In the genomic region with DNA sequence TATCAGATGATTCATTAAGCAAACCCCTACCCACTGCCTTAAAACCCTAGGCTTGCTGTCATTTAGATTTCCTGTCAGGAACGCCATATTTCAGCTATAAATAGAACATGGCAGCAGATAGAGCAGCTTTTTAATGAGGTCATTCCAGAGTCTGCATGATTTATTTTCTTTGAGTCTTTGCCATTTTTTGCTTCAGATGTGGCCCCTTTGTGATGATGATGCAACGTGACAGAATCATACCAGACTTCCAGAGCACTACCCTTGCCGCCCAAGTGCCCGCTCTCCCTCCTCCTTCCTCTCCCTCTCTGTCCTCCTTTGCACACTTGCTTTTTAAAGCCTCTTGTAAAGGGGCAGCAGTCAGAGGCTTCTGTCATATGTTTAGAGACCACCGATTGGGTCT, we compare ENCODE assay signal across 11 cellular contexts. TPM values are rescaled to one million over a fixed set of nuclear protein-coding genes. Genes with fewer than 3 reads are reported as not detected.
DNase-seq lines count a peak whose midpoint lies in the region; ATAC-seq, FAIRE-seq and TF ChIP-seq lines count a peak whose summit lies in the region.
"Had no signal": no experiment of that assay in that cellular context is flagged by ENCODE, and none has a peak within 500 bp of the region (broad histone marks: within the 10 kb centered on the region; RNA-seq: fewer than 3 reads in every experiment).

No MANE protein-coding gene starts in this region.

- no peak for TF ChIP-seq CTCF in heart left ventricle (IDR thresholded peaks at IDR 0.05)

- TF ChIP-seq POLR2A in heart left ventricle (IDR thresholded peaks at IDR 0.05) (no peak), H54 (IDR thresholded peaks at IDR 0.05; ENCODE audit: low read depth, low read length) (no peak)

- 16 to 29% (median 25%) methylated on average over 5 of the region's 5 CpGs for WGBS in heart left ventricle, 4 donors

- H3K27me3 ChIP-seq in heart left ventricle: no peaks in the 10 kb centered on the region
- H3K27me3 ChIP-seq: colonic mucosa, ovary had no signal

- no peaks in the 10 kb centered on the region for H3K36me3 ChIP-seq in heart left ventricle
- H3K36me3 ChIP-seq: colonic mucosa, ovary had no signal

- DNase-seq in heart left ventricle (no peak), Right ventricle myocardium inferior (ENCODE audit: missing footprints) (no peak), T1000 (lab: John Stamatoyannopoulos, UW) (peak; percentile 0), glomerular endothelial cell (ENCODE audit: extremely low read depth, low read depth, low spot score) (peak; percentile 36), urothelium cell line (ENCODE audit: low spot score) (peak; percentile 70), H54 (ENCODE audit: insufficient read length, low spot score) (no peak), SK-N-DZ (ENCODE audit: low spot score) (no peak), NCI-H1930 (lab: John Stamatoyannopoulos, UW) (no peak)
- DNase-seq: colonic mucosa, NCI-H345, ovary had no signal

- peaks cover 0 to 1% (median 0%) of the 10 kb centered on the region in 12 donors for H3K9me3 ChIP-seq in heart left ventricle
- H3K9me3 ChIP-seq: colonic mucosa, ovary had no signal

- H3K27ac ChIP-seq in heart left ventricle: no peak overlapping the region
- H3K27ac ChIP-seq: colonic mucosa, ovary had no signal

- H3K4me3 ChIP-seq in heart left ventricle: no peak overlapping the region
- H3K4me3 ChIP-seq: colonic mucosa, ovary had no signal

- intact Hi-C loops in heart left ventricle (cut with DNase I): no loop called here
- intact Hi-C loops in Right ventricle myocardium inferior (cut with DNase I): no loop called here

- H3K4me1 ChIP-seq in heart left ventricle: peaks cover 0 to 24% (median 8%) of the 10 kb centered on the region in 12 donors
- H3K4me1 ChIP-seq: colonic mucosa had no signal

- ATAC-seq in heart left ventricle: peak in 3 of 4 donors; percentile 54 to 85 (median 65)
- no peak for ATAC-seq in Right ventricle myocardium inferior

- no peak for FAIRE-seq in urothelium cell line (lab: Jason Lieb, UNC)
- FAIRE-seq in H54 (lab: Jason Lieb, UNC): no peak

RNA-seq across cellular contexts. Expression of a gene that starts 55.5 kb away (rescaled TPM):
- under 1 TPM in 3 of 9 donors, not detected in 6; 0.12 to 0.16 (median 0.13) TPM for total RNA-seq in heart left ventricle
- not detected for polyA plus RNA-seq in heart left ventricle
- 0.11 TPM for total RNA-seq in Right ventricle myocardium inferior
- total RNA-seq in glomerular endothelial cell: 0.29 and 0.58 TPM in 2 replicates
- 1.1 and 1.5 TPM in 2 replicates for polyA plus RNA-seq in SK-N-DZ (2014; cell fraction: cytosol; rRNA removed)
- 1.8 and 2.6 TPM in 2 replicates for polyA plus RNA-seq in SK-N-DZ (2014; cell fraction: nucleus; rRNA removed)

Comparison
In these comparisons a context has a peak if more than half of its experiments do, and no peak if none do; other contexts are left out.
1. DNase-seq: peak in T1000 (single experiment), glomerular endothelial cell (single experiment) and urothelium cell line (single experiment); none in heart left ventricle (0 of 5), Right ventricle myocardium inferior (single experiment), H54 (single experiment), SK-N-DZ (single experiment) and NCI-H1930 (0 of 2).